In the genomic region with DNA sequence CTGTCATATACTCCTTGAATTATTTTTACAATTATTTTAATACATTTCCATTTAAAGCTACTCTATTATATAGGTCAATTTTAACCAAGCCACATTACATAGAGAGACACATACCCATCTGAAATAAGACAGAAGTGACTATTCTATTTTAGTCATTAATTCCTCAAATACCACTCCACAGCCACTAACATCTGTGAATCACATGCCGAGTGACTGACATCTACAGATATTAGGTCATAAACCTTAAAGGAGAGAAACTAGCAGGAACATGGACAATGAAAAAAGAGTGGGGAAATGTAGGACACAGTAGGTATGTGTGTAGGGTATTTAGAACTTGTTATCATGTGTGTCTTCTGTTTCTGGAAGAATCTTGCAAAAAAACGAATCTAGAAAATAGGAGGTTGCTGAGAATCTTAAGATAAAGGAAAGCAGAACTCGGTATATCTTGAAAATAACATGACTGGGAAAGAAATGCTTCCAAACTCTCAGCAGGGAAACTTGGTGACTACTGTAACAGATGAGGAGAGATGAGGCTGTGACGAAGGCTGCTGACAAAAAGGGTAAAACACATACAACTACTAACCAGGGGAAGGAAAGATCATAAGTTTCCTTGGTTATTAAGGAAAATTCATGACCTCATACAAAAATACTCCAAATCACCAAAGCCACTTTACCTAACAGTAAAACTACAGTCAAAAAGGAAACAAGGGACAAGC, we compare ENCODE assay signal across 17 cellular contexts.
DNase-seq lines count a peak whose midpoint lies in the region; ATAC-seq, FAIRE-seq and TF ChIP-seq lines count a peak whose summit lies in the region.
"Had no signal": no experiment of that assay in that cellular context is flagged by ENCODE, and none has a peak within 500 bp of the region (broad histone marks: within the 10 kb centered on the region; RNA-seq: fewer than 3 reads in every experiment).

No MANE protein-coding gene starts in this region.

- TF ChIP-seq CTCF in bronchial epithelial cell (IDR thresholded peaks at IDR 0.05; ENCODE audit: insufficient read depth, low read length, severe bottlenecking): no peak

- peaks cover 5% of the 10 kb centered on the region for H3K4me1 Mint-ChIP-seq in activated CD8-positive, alpha-beta T cell treated with anti-CD3 and anti-CD28 coated beads, Interleukin-2, amount 10 ng/mL, durations not matched to agents 7 days and 5 days (ENCODE audit: low read depth)

- no peak for ATAC-seq in activated CD8-positive, alpha-beta T cell treated with anti-CD3 and anti-CD28 coated beads, Interleukin-2, amount 10 ng/mL, durations not matched to agents 7 days and 5 days
- no peak for ATAC-seq in GM19467 (IDR thresholded peaks at IDR 0.05; ENCODE audit: unreplicated experiment)
- ATAC-seq: natural killer cell treated with Interleukin-12 subunit alpha and Interleukin-12 subunit beta and Interleukin-15 and Interleukin-18, amount 100 ng/mL, for 72 hours had no signal

- no peak overlapping the region for H3K4me3 Mint-ChIP-seq in activated CD8-positive, alpha-beta T cell treated with anti-CD3 and anti-CD28 coated beads, Interleukin-2, amount 10 ng/mL, durations not matched to agents 7 days and 5 days
- H3K4me3 Mint-ChIP-seq: activated CD4-positive, alpha-beta T cell treated with anti-CD3 and anti-CD28 coated beads, Interleukin-2, amount 10 ng/mL, durations not matched to agents 24 days and 14 days; natural killer cell treated with Interleukin-12 subunit alpha and Interleukin-12 subunit beta and Interleukin-15 and Interleukin-18, amount 100 ng/mL, for 72 hours had no signal

- H3K27me3 Mint-ChIP-seq in activated CD8-positive, alpha-beta T cell treated with anti-CD3 and anti-CD28 coated beads, Interleukin-2, amount 10 ng/mL, durations not matched to agents 7 days and 5 days (ENCODE audit: low read depth): no peaks in the 10 kb centered on the region
- H3K27me3 Mint-ChIP-seq: activated CD4-positive, alpha-beta T cell treated with anti-CD3 and anti-CD28 coated beads, Interleukin-2, amount 10 ng/mL, durations not matched to agents 24 days and 14 days had no signal

- H3K27me3 ChIP-seq in bronchial epithelial cell (ENCODE audit: control insufficient read depth, insufficient read depth, low read length): no peaks in the 10 kb centered on the region

- FAIRE-seq in bronchial epithelial cell (lab: Jason Lieb, UNC): no peak
- FAIRE-seq: H54 had no signal

- no peak overlapping the region for H3K4me3 ChIP-seq in bronchial epithelial cell (ENCODE audit: low read depth, low read length)

- DNase-seq in AG20443 (ENCODE audit: low spot score) (peak; percentile 40), HS-5 (ENCODE audit: low read depth) (peak; percentile 43), bronchial epithelial cell (ENCODE audit: low read depth) (peak; percentile 10), kidney tubule cell (ENCODE audit: low spot score) (peak; percentile 56), SW480 (ENCODE audit: low spot score) (no peak), NCI-H1694 treated with DMSO at 0.1 percent for 48 hours (lab: John Stamatoyannopoulos, UW) (no peak)
- DNase-seq in activated CD8-positive, alpha-beta T cell treated with anti-CD3 and anti-CD28 coated beads, Interleukin-2, amount 10 ng/mL, durations not matched to agents 7 days and 5 days: no peak
- DNase-seq: activated CD4-positive, alpha-beta T cell treated with anti-CD3 and anti-CD28 coated beads, Interleukin-2, amount 10 ng/mL, durations not matched to agents 24 days and 14 days; activated naive CD4-positive, alpha-beta T cell treated with anti-CD3 and anti-CD28 coated beads, Interleukin-2, amount 50 U/mL, for 16 hours; cerebellar nuclear complex; GF-D8; Karpas-422; retina; SHP77 had no signal

- CTCF ChIA-PET in activated CD8-positive, alpha-beta T cell treated with anti-CD3 and anti-CD28 coated beads, Interleukin-2, amount 10 ng/mL, durations not matched to agents 7 days and 5 days (lab: Charles Lee): no interaction called here

- no peaks in the 10 kb centered on the region for H3K9me3 Mint-ChIP-seq in activated CD8-positive, alpha-beta T cell treated with anti-CD3 and anti-CD28 coated beads, Interleukin-2, amount 10 ng/mL, durations not matched to agents 7 days and 5 days (ENCODE audit: insufficient read depth)
- H3K9me3 Mint-ChIP-seq: activated CD4-positive, alpha-beta T cell treated with anti-CD3 and anti-CD28 coated beads, Interleukin-2, amount 10 ng/mL, durations not matched to agents 24 days and 14 days; natural killer cell treated with Interleukin-12 subunit alpha and Interleukin-12 subunit beta and Interleukin-15 and Interleukin-18, amount 100 ng/mL, for 72 hours had no signal

- H3K27ac Mint-ChIP-seq in activated CD8-positive, alpha-beta T cell treated with anti-CD3 and anti-CD28 coated beads, Interleukin-2, amount 10 ng/mL, durations not matched to agents 7 days and 5 days: no peak overlapping the region
- H3K27ac Mint-ChIP-seq: activated CD4-positive, alpha-beta T cell treated with anti-CD3 and anti-CD28 coated beads, Interleukin-2, amount 10 ng/mL, durations not matched to agents 24 days and 14 days; natural killer cell treated with Interleukin-12 subunit alpha and Interleukin-12 subunit beta and Interleukin-15 and Interleukin-18, amount 100 ng/mL, for 72 hours had no signal

- no peaks in the 10 kb centered on the region for H3K36me3 ChIP-seq in bronchial epithelial cell (ENCODE audit: control insufficient read depth, insufficient read depth, low read length)

- peaks cover 28% of the 10 kb centered on the region for H3K36me3 Mint-ChIP-seq in activated CD8-positive, alpha-beta T cell treated with anti-CD3 and anti-CD28 coated beads, Interleukin-2, amount 10 ng/mL, durations not matched to agents 7 days and 5 days (ENCODE audit: low read depth)
- H3K36me3 Mint-ChIP-seq: natural killer cell treated with Interleukin-12 subunit alpha and Interleukin-12 subunit beta and Interleukin-15 and Interleukin-18, amount 100 ng/mL, for 72 hours had no signal

- POLR2A ChIA-PET in activated CD8-positive, alpha-beta T cell treated with anti-CD3 and anti-CD28 coated beads, Interleukin-2, amount 10 ng/mL, durations not matched to agents 7 days and 5 days (lab: Charles Lee): no interaction called here

Comparison
In these comparisons a context has a peak if more than half of its experiments do, and no peak if none do; other contexts are left out.
1. DNase-seq: peak in AG20443 (single experiment), HS-5 (single experiment), bronchial epithelial cell (single experiment) and kidney tubule cell (single experiment); none in activated CD8-positive, alpha-beta T cell treated with anti-CD3 and anti-CD28 coated beads, Interleukin-2, amount 10 ng/mL, durations not matched to agents 7 days and 5 days (single experiment), SW480 (single experiment) and NCI-H1694 treated with DMSO at 0.1 percent for 48 hours (single experiment).